In the genomic region with DNA sequence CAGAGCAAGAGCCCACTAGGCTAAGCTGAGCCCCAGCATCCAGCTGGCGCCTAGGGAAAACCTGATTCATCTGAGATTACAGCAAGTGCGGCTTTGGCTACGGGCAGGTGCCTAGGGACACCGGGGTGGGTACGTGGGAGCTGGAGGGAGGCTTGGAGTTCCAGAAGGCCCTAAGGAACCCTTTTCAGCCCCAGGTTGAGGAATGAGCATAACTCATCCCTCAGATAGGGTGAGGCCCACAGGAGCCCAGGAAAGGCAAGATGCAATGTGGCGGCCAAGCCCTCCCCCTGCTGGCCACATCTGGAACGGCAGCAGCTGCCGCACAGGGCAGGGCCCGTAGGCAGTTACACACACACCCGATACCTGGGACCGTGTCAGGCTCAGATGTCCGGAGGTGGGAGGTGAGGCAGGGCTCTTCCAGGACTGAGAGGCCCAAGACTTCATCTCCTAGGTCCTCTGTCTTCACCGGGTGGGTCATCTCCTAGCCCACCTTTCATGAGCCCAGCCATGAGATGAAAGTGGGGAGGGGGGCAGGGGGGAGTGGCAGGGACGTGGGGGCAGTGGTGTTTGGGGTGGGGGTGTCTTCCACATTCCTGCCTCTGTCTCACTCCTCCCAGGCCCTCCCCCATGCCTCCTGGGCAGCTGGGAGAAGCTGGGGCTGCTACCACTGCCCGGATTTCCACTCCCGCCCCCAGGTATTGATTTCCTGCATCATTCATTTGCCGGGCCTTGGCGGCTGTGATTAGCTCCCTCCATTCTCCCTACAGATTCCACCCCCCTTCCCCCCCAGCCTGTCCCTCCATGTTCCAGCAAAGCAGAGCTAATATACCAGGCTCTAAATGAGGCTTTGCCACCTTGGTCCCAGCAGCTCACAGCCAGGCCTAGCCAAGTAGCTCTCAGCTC, we compare ENCODE assay signal across 8 cellular contexts. TPM values are rescaled to one million over a fixed set of nuclear protein-coding genes. Genes with fewer than 3 reads are reported as not detected.
DNase-seq lines count a peak whose midpoint lies in the region; ATAC-seq and TF ChIP-seq lines count a peak whose summit lies in the region.

No MANE protein-coding gene starts in this region.

- CTCF ChIA-PET in OCI-LY7 (lab: Charles Lee; ENCODE audit: unreplicated experiment), result interaction anchor here (0.6 kb wide), 3 partner anchors 16 to 243 kb away, joined by 5 to 9 read pairs (median 7); no protein-coding TSS in a partner anchor

- H3K27ac ChIP-seq in HL-60 (replicated peaks) (no peak overlapping the region), OCI-LY7 (ENCODE audit: low read depth, low read length, poor library complexity, severe bottlenecking) (no peak overlapping the region), neural cell (ENCODE audit: low read length) (no peak overlapping the region)

- H3K9ac ChIP-seq in neural cell (ENCODE audit: low read length), result peak overlapping the region; percentile 31

- H3K4me3 ChIP-seq in GM12865 (ENCODE audit: low read depth, low read length) (no peak overlapping the region), HL-60 (replicated peaks; ENCODE audit: insufficient read depth, low read length) (no peak overlapping the region), OCI-LY7 (ENCODE audit: low read depth, low read length, poor library complexity, severe bottlenecking) (no peak overlapping the region), neural cell (ENCODE audit: low read length) (peak overlapping the region; percentile 15)

- no peak overlapping the region for H3K27ac Mint-ChIP-seq in stimulated activated naive CD8-positive, alpha-beta T cell treated with anti-CD3 and anti-CD28 coated beads, Interleukin-15, amount 100 ng/mL, for 72 hours

- H3K4me1 ChIP-seq in OCI-LY7 (ENCODE audit: insufficient read depth, low read length, poor library complexity, severe bottlenecking), result peaks cover 6% of the 10 kb centered on the region

- TF ChIP-seq EP300 in neural cell (conservative IDR thresholded peaks at IDR 0.05; ENCODE audit: poor library complexity, severe bottlenecking), result no peak

- BruUV-seq in OCI-LY7 (replicated peaks; lab: Mats Ljungman, UMichigan), result no TSS peak

- H3K4me1 Mint-ChIP-seq in activated T-cell treated with anti-CD3 and anti-CD28 coated beads, Interleukin-2, amount 50 U/mL, for 4 hours (ENCODE audit: low read depth), result peaks cover 14% of the 10 kb centered on the region
- H3K4me1 Mint-ChIP-seq in stimulated activated naive CD8-positive, alpha-beta T cell treated with anti-CD3 and anti-CD28 coated beads, Interleukin-15, amount 100 ng/mL, for 72 hours, result peaks cover 25% of the 10 kb centered on the region

- no peaks in the 10 kb centered on the region for H3K9me3 Mint-ChIP-seq in activated T-cell treated with anti-CD3 and anti-CD28 coated beads, Interleukin-2, amount 50 U/mL, for 4 hours
- no peaks in the 10 kb centered on the region for H3K9me3 Mint-ChIP-seq in stimulated activated naive CD8-positive, alpha-beta T cell treated with anti-CD3 and anti-CD28 coated beads, Interleukin-15, amount 100 ng/mL, for 72 hours

- DNase-seq in GM12865 (ENCODE audit: low read depth) (peak; percentile 78), HL-60 (ENCODE audit: low read depth in 1 of 2, low spot score in 1 of 2) (peak in 1 of 2 experiments; percentile 63), OCI-LY7 (ENCODE audit: low spot score) (peak; percentile 73), fibroblast of gingiva (ENCODE audit: low read depth) (peak; percentile 37)
- peak; percentile 83 for DNase-seq in activated T-cell treated with anti-CD3 and anti-CD28 coated beads, Interleukin-2, amount 50 U/mL, for 4 hours
- peak; percentile 73 to 80 for DNase-seq in stimulated activated naive CD8-positive, alpha-beta T cell treated with anti-CD3 and anti-CD28 coated beads, Interleukin-15, amount 100 ng/mL, for 72 hours

- peaks cover 61% of the 10 kb centered on the region for H3K27me3 ChIP-seq in HL-60 (ENCODE audit: insufficient read depth, poor library complexity, severe bottlenecking)
- H3K27me3 ChIP-seq in neural cell (ENCODE audit: insufficient read depth, low read depth, low read length), result peaks cover 24% of the 10 kb centered on the region

- ATAC-seq in activated T-cell treated with anti-CD3 and anti-CD28 coated beads, Interleukin-2, amount 50 U/mL, for 4 hours, result peak; percentile 70 to 71
- peak; percentile 78 for ATAC-seq in stimulated activated naive CD8-positive, alpha-beta T cell treated with anti-CD3 and anti-CD28 coated beads, Interleukin-15, amount 100 ng/mL, for 72 hours
- ATAC-seq in HG03135 (IDR thresholded peaks at IDR 0.05; ENCODE audit: unreplicated experiment), result no peak

- H3K9me3 ChIP-seq in OCI-LY7 (ENCODE audit: low read length) (no peaks in the 10 kb centered on the region), neural cell (ENCODE audit: low read length) (no peaks in the 10 kb centered on the region)

- no peaks in the 10 kb centered on the region for H3K36me3 ChIP-seq in OCI-LY7 (ENCODE audit: insufficient read depth, low read length)
- no peaks in the 10 kb centered on the region for H3K36me3 ChIP-seq in neural cell (ENCODE audit: insufficient read depth, low read length)

- no peaks in the 10 kb centered on the region for H3K36me3 Mint-ChIP-seq in activated T-cell treated with anti-CD3 and anti-CD28 coated beads, Interleukin-2, amount 50 U/mL, for 4 hours (ENCODE audit: insufficient read depth)

- no peak overlapping the region for H2AFZ ChIP-seq in OCI-LY7 (ENCODE audit: low read length)
- no peak overlapping the region for H2AFZ ChIP-seq in neural cell (ENCODE audit: low read depth, low read length)

- H3F3A ChIP-seq in neural cell (ENCODE audit: insufficient read depth, low read length, poor library complexity, severe bottlenecking), result no peaks in the 10 kb centered on the region

- H3K4me2 ChIP-seq in OCI-LY7 (ENCODE audit: low read length) (no peak overlapping the region), neural cell (ENCODE audit: low read length) (no peak overlapping the region)

- intact Hi-C loops in OCI-LY7 (cut with micrococcal nuclease; ENCODE audit: unreplicated experiment), result loop anchor here (1.0 to 5.0 kb wide), 8 partner anchors 61 to 802 kb away; no protein-coding TSS in a partner anchor

- POLR2A ChIA-PET in OCI-LY7 (lab: Charles Lee), result interaction anchor here (0.5 to 1.2 kb wide), 5 partner anchors 11 to 208 kb away, joined by 3 to 5 read pairs (median 4); no protein-coding TSS in a partner anchor

- no peak overlapping the region for H3K4me3 Mint-ChIP-seq in activated T-cell treated with anti-CD3 and anti-CD28 coated beads, Interleukin-2, amount 50 U/mL, for 4 hours
- no peak overlapping the region for H3K4me3 Mint-ChIP-seq in stimulated activated naive CD8-positive, alpha-beta T cell treated with anti-CD3 and anti-CD28 coated beads, Interleukin-15, amount 100 ng/mL, for 72 hours

- no peaks in the 10 kb centered on the region for H3K79me2 ChIP-seq in OCI-LY7 (ENCODE audit: insufficient read depth, low read depth, low read length)
- peaks cover 15% of the 10 kb centered on the region for H3K79me2 ChIP-seq in neural cell (replicated peaks; ENCODE audit: insufficient read depth, low read length)

- peaks cover 30% of the 10 kb centered on the region for H3K27me3 Mint-ChIP-seq in activated T-cell treated with anti-CD3 and anti-CD28 coated beads, Interleukin-2, amount 50 U/mL, for 4 hours (ENCODE audit: low read depth)
- H3K27me3 Mint-ChIP-seq in stimulated activated naive CD8-positive, alpha-beta T cell treated with anti-CD3 and anti-CD28 coated beads, Interleukin-15, amount 100 ng/mL, for 72 hours, result peaks cover 63% of the 10 kb centered on the region

- peak; percentile 100 for TF ChIP-seq RAD21 in neural cell (conservative IDR thresholded peaks at IDR 0.05)

- H4K20me1 ChIP-seq in OCI-LY7 (ENCODE audit: insufficient read depth, low read length) (no peaks in the 10 kb centered on the region; the same call in 1 of the 2 replicates), neural cell (ENCODE audit: insufficient read depth) (no peaks in the 10 kb centered on the region)

- TF ChIP-seq CTCF in GM12865 (IDR thresholded peaks at IDR 0.05; ENCODE audit: insufficient read depth, low read depth, low read length, missing control alignments) (peak; percentile 98), HL-60 (IDR thresholded peaks at IDR 0.05; ENCODE audit: insufficient read depth, low read length) (peak; percentile 94), OCI-LY7 (conservative IDR thresholded peaks at IDR 0.05; ENCODE audit: low read length) (peak; percentile 92), neural cell (IDR thresholded peaks at IDR 0.05; ENCODE audit: poor library complexity, severe bottlenecking) (peak; percentile 99)

- H3K9me2 ChIP-seq in OCI-LY7 (ENCODE audit: insufficient read depth, low read length) (no peaks in the 10 kb centered on the region), neural cell (ENCODE audit: insufficient read depth, low read length) (no peaks in the 10 kb centered on the region)

TF ChIP-seq in neural cell, 6 proteins besides CTCF, POLR2A, EP300 and RAD21 (continues in another document):
- TF ChIP-seq TAF1 (IDR thresholded peaks at IDR 0.05; ENCODE audit: low read depth) (no peak), EZH2 (IDR thresholded peaks at IDR 0.05; ENCODE audit: borderline replicate concordance, insufficient read depth, low read length, poor library complexity, severe bottlenecking) (no peak), SMC3 (conservative IDR thresholded peaks at IDR 0.05; ENCODE audit: poor library complexity) (peak; percentile 100), POLR2AphosphoS5 (IDR thresholded peaks at IDR 0.05) (no peak)

RNA-seq across cellular contexts. Expression of a gene that starts 5.5 kb away (rescaled TPM):
- 0.22 and 0.33 TPM in 2 replicates for total RNA-seq in OCI-LY7 (2014; rRNA removed; shearing (Covaris generic))
- 0.17 and 0.32 TPM in 2 replicates for total RNA-seq in OCI-LY7 (2022)
- total RNA-seq in activated T-cell treated with anti-CD3 and anti-CD28 coated beads, Interleukin-2, amount 50 U/mL, for 4 hours, result 1 to 10 TPM; 1.2 to 5.3 (median 2.3) TPM
- 4.3 and 6.2 TPM in 2 replicates for polyA plus RNA-seq in neural cell
- polyA minus RNA-seq in neural cell, result 11.2 and 14.0 TPM in 2 replicates
